ENCODE assay signal across 1 cellular context in the genomic region with DNA sequence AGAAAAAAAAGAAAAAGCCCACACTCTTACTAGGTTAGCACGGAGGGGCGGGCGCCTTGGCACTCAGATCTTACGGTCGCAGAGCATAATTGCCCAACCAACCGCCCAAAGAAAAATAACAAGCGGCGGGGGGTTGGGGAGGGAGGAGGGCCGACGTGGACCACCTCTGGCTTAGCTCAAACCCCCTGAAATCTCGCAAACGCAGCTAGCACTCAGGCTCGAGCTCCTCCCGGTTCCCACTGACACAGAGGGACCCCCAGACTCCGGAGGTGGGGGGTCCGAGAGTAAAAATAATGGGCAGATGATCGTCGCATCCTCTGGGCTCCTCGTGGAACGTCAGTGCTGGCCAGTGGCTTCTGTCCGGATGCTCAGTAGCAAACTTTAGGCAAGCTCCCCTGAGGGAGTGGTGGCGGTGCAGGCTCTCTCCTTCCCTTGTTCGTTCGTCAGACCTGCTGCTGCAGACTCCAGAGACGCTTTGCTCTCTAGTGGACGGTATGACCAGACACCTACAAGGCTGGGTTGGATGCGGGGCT.
TF ChIP-seq lines count a peak whose summit lies in the region.

No MANE protein-coding gene starts in this region.

TF ChIP-seq in WTC11, 78 proteins besides CTCF, POLR2A, EP300 and RAD21 (continued from another document):
- no peak for TF ChIP-seq ATF1 (CRISPR knock-in tag; IDR thresholded peaks at IDR 0.05)
